In genomic region chr19:2578911-2579677, GRCh38 we compare ENCODE assay signal across 8 cellular contexts.
DNase-seq lines count a peak whose midpoint lies in the region; ATAC-seq and TF ChIP-seq lines count a peak whose summit lies in the region.

No MANE protein-coding gene starts in this region.

- WGBS in lung, 2 donors: 1% methylated on average over 42 to 46 of the region's 46 CpGs

- peaks cover 0 to 2% of the 10 kb centered on the region in 2 donors for H3K4me1 Mint-ChIP-seq in effector memory CD8-positive, alpha-beta T cell (ENCODE audit: low read depth in 2 of 2)

- H3K4me3 ChIP-seq in lung: no peak overlapping the region

- ATAC-seq in effector memory CD8-positive, alpha-beta T cell (replicated peaks): peak; percentile 58
- ATAC-seq in lung (ENCODE audit: insufficient read depth, low FRiP score) (peak; percentile 87), HG02642 (IDR thresholded peaks at IDR 0.05; ENCODE audit: poor library complexity, unreplicated experiment) (no peak)

- H3K27me3 ChIP-seq in lung (ENCODE audit: control insufficient read depth, insufficient read depth): no peaks in the 10 kb centered on the region

- H3K9me3 ChIP-seq in lung (ENCODE audit: control insufficient read depth in 2 of 2, insufficient read depth in 1 of 2, low read length in 1 of 2): peaks cover 0 to 2% of the 10 kb centered on the region in 2 donors

- no peaks in the 10 kb centered on the region for H3K36me3 ChIP-seq in lung (ENCODE audit: control insufficient read depth in 2 of 2, insufficient read depth in 2 of 2, low read length in 2 of 2)

- peak; percentile 85 for TF ChIP-seq CTCF in lung (IDR thresholded peaks at IDR 0.05; ENCODE audit: control extremely low read depth, extremely low read depth)

- peaks cover 0 to 2% of the 10 kb centered on the region in 2 donors for H3K9me3 Mint-ChIP-seq in effector memory CD8-positive, alpha-beta T cell

- no peak overlapping the region for H3K27ac Mint-ChIP-seq in effector memory CD8-positive, alpha-beta T cell

- peaks cover 9 to 12% of the 10 kb centered on the region in 2 donors for H3K27me3 Mint-ChIP-seq in effector memory CD8-positive, alpha-beta T cell

- no peaks in the 10 kb centered on the region for H3K4me1 ChIP-seq in lung (ENCODE audit: control insufficient read depth in 2 of 2, insufficient read depth in 2 of 2, low read length in 2 of 2)

- DNase-seq in NCI-H2171 treated with DMSO at 0.1 percent for 48 hours (lab: John Stamatoyannopoulos, UW): peak; percentile 48
- no peak for DNase-seq in NCI-H2171 (lab: John Stamatoyannopoulos, UW)
- DNase-seq in NOMO-1 (lab: John Stamatoyannopoulos, UW; ENCODE audit: unreplicated experiment in 2 of 2): peak; percentile 49 to 73
- peak; percentile 72 for DNase-seq in activated CD8-positive, alpha-beta memory T cell treated with anti-CD3 and anti-CD28 coated beads, Interleukin-2, amount 50 U/mL, for 4 hours
- peak; percentile 42 to 50 (median 47) for DNase-seq in effector memory CD8-positive, alpha-beta T cell
- peak; percentile 88 for DNase-seq in lung (ENCODE audit: low spot score)
- DNase-seq in stimulated activated CD4-positive, alpha-beta T cell treated with anti-CD3 and anti-CD28 coated beads, TNF-alpha, amount 100 ng/mL, for 24 hours (ENCODE audit: low read depth in 3 of 3): peak; percentile 18 to 57 (median 25)

- no peaks in the 10 kb centered on the region for H3K36me3 Mint-ChIP-seq in effector memory CD8-positive, alpha-beta T cell (ENCODE audit: insufficient read depth)

- peak overlapping the region; percentile 85 to 87 for H3K27ac ChIP-seq in lung (ENCODE audit: low read depth in 1 of 2, low read length in 1 of 2)

- H3K4me3 Mint-ChIP-seq in effector memory CD8-positive, alpha-beta T cell: peak overlapping the region; percentile 37 to 47
